15 cellular contexts compared by ENCODE assay signal in the genomic region with DNA sequence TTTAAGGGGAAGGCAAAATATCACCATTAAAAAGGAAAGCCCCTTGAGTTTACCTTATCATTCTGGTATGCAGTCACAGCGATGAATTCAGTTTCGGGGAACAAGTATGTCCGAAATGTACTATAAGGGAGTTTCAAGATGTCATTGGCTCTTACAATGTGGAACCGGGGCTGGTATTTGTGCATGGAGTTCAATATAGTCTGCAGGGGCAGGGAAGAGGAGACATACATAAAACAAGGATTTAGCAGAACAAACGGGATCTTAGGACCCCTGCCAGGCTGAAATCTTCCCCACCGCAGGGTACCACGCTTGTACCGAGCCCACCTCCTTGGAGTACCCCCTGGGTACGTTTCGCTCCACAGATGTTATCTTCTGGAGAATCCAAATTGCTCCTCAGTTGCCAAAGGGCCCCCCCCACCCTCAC. TPM values are rescaled to one million over a fixed set of nuclear protein-coding genes. Genes with fewer than 3 reads are reported as not detected.
DNase-seq lines count a peak whose midpoint lies in the region; ATAC-seq, FAIRE-seq and TF ChIP-seq lines count a peak whose summit lies in the region.
"Had no signal": no experiment of that assay in that cellular context is flagged by ENCODE, and none has a peak within 500 bp of the region (broad histone marks: within the 10 kb centered on the region; RNA-seq: fewer than 3 reads in every experiment).

No MANE protein-coding gene starts in this region.

- no peak for ATAC-seq in HG02571 (IDR thresholded peaks at IDR 0.05; ENCODE audit: unreplicated experiment)
- no peak for ATAC-seq in activated naive CD8-positive, alpha-beta T cell treated with anti-CD3 and anti-CD28 coated beads, Interleukin-2, amount 50 U/mL, for 24 hours
- ATAC-seq: mucosa of descending colon had no signal

- DNase-seq in ELF-1 (ENCODE audit: low read depth, low spot score) (peak; percentile 42), astrocyte (ENCODE audit: low read depth) (no peak), islet precursor cell (peak; percentile 43), GM10266 (ENCODE audit: extremely low spot score) (no peak), NCI-H1092 treated with DMSO at 0.1 percent for 48 hours (lab: John Stamatoyannopoulos, UW) (no peak)
- DNase-seq in activated naive CD8-positive, alpha-beta T cell treated with anti-CD3 and anti-CD28 coated beads, Interleukin-2, amount 50 U/mL, for 24 hours = no peak
- DNase-seq: activated CD4-positive, alpha-beta T cell treated with anti-CD3 and anti-CD28 coated beads, Interleukin-2, amount 50 U/mL, for 4 hours; activated naive CD4-positive, alpha-beta T cell treated with Interleukin-2 at 50 U/mL for 16 hours; cortex of kidney; hippocampal formation; mucosa of descending colon had no signal

- no peaks in the 10 kb centered on the region for H3K4me1 Mint-ChIP-seq in astrocyte (ENCODE audit: low read depth, unreplicated experiment)
- peaks cover 14% of the 10 kb centered on the region for H3K4me1 Mint-ChIP-seq in activated naive CD8-positive, alpha-beta T cell treated with anti-CD3 and anti-CD28 coated beads, Interleukin-2, amount 50 U/mL, for 24 hours

- no peak for FAIRE-seq in astrocyte (lab: Jason Lieb, UNC)

- peaks cover 17% of the 10 kb centered on the region for H3K36me3 ChIP-seq in astrocyte (ENCODE audit: insufficient read depth, low read length)
- H3K36me3 ChIP-seq in skeletal muscle satellite cell (ENCODE audit: insufficient read depth, low read length) = peaks cover 80% of the 10 kb centered on the region

- H3K27ac Mint-ChIP-seq in astrocyte (ENCODE audit: unreplicated experiment) = no peak overlapping the region
- H3K27ac Mint-ChIP-seq in activated naive CD8-positive, alpha-beta T cell treated with anti-CD3 and anti-CD28 coated beads, Interleukin-2, amount 50 U/mL, for 24 hours = no peak overlapping the region

- H3K9ac ChIP-seq in astrocyte (ENCODE audit: low read length) = peak overlapping the region; percentile 98
- H3K9ac ChIP-seq in skeletal muscle satellite cell (ENCODE audit: low read depth, low read length) = no peak overlapping the region
- H3K9ac ChIP-seq: KMS-11 had no signal

- TF ChIP-seq CTCF in astrocyte (IDR thresholded peaks at IDR 0.05; ENCODE audit: insufficient read depth, low read depth, low read length) = no peak
- no peak for TF ChIP-seq CTCF in GM10266 (IDR thresholded peaks at IDR 0.05; ENCODE audit: control insufficient read depth, insufficient read depth, low read depth, missing control alignments)

- peaks cover 95% of the 10 kb centered on the region for H3K27me3 Mint-ChIP-seq in astrocyte (ENCODE audit: low read depth, unreplicated experiment)
- peaks cover 79% of the 10 kb centered on the region for H3K27me3 Mint-ChIP-seq in activated naive CD8-positive, alpha-beta T cell treated with anti-CD3 and anti-CD28 coated beads, Interleukin-2, amount 50 U/mL, for 24 hours

- H3K79me2 ChIP-seq in astrocyte (ENCODE audit: insufficient read depth, low read length) = peaks cover 94% of the 10 kb centered on the region

- peaks cover 47% of the 10 kb centered on the region for H4K20me1 ChIP-seq in astrocyte (ENCODE audit: insufficient read depth, low read length)

- peaks cover 9% of the 10 kb centered on the region for H3K4me1 ChIP-seq in astrocyte (ENCODE audit: insufficient read depth, low read length)
- H3K4me1 ChIP-seq in skeletal muscle satellite cell (ENCODE audit: control insufficient read depth, insufficient read depth, low read length) = peaks cover 39% of the 10 kb centered on the region

- H3K4me3 Mint-ChIP-seq in astrocyte (ENCODE audit: unreplicated experiment) = no peak overlapping the region
- H3K4me3 Mint-ChIP-seq in activated naive CD8-positive, alpha-beta T cell treated with anti-CD3 and anti-CD28 coated beads, Interleukin-2, amount 50 U/mL, for 24 hours = no peak overlapping the region

- H2AFZ ChIP-seq in astrocyte (ENCODE audit: low read depth, low read length) = no peak overlapping the region

- H3K36me3 Mint-ChIP-seq in astrocyte (ENCODE audit: low read depth, unreplicated experiment) = peaks cover 4% of the 10 kb centered on the region
- peaks cover 1% of the 10 kb centered on the region for H3K36me3 Mint-ChIP-seq in activated naive CD8-positive, alpha-beta T cell treated with anti-CD3 and anti-CD28 coated beads, Interleukin-2, amount 50 U/mL, for 24 hours (ENCODE audit: low read depth)

- H3K4me2 ChIP-seq in astrocyte (ENCODE audit: low read length) (peak overlapping the region; percentile 93), skeletal muscle satellite cell (ENCODE audit: low read length) (peak overlapping the region; percentile 98)
- H3K4me2 ChIP-seq: KMS-11 had no signal

- peaks cover 17% of the 10 kb centered on the region for H3K9me3 Mint-ChIP-seq in astrocyte (ENCODE audit: unreplicated experiment)
- H3K9me3 Mint-ChIP-seq in activated naive CD8-positive, alpha-beta T cell treated with anti-CD3 and anti-CD28 coated beads, Interleukin-2, amount 50 U/mL, for 24 hours = peaks cover 9% of the 10 kb centered on the region

- H3K27ac ChIP-seq in astrocyte (ENCODE audit: low read depth, low read length) = peak overlapping the region; percentile 71
- H3K27ac ChIP-seq: KMS-11 had no signal

- H3K4me3 ChIP-seq in astrocyte (ENCODE audit: insufficient read depth, low read depth, low read length) (peak overlapping the region; percentile 95), skeletal muscle satellite cell (ENCODE audit: low read length) (peak overlapping the region; percentile 75)
- H3K4me3 ChIP-seq: mucosa of descending colon had no signal

- H3K27me3 ChIP-seq in astrocyte (ENCODE audit: insufficient read depth, low read length) (no peaks in the 10 kb centered on the region), skeletal muscle satellite cell (ENCODE audit: control insufficient read depth, insufficient read depth, low read length) (no peaks in the 10 kb centered on the region)

- H3K9me3 ChIP-seq in astrocyte (ENCODE audit: insufficient read depth, low read depth, low read length) (no peaks in the 10 kb centered on the region), skeletal muscle satellite cell (replicated peaks; ENCODE audit: low read length) (peaks cover 3% of the 10 kb centered on the region)
- H3K9me3 ChIP-seq: mucosa of descending colon had no signal

RNA-seq across cellular contexts. Expression of a gene that starts 4.5 kb away (rescaled TPM):
- 1.1 and 2.0 TPM in 2 replicates for total RNA-seq in astrocyte
- 68.1 and 69.0 TPM in 2 replicates for total RNA-seq in skeletal muscle satellite cell (2012; rRNA removed)
- total RNA-seq: T-helper 1 cell treated with Interleukin-12 subunit alpha and Interleukin-12 subunit beta and Interleukin-4 antibody, amounts not matched to agents 30 ng/mL and 1 ng/mL, for 36 hours had no signal

Comparison
In these comparisons a context has a peak if more than half of its experiments do, and no peak if none do; other contexts are left out.
1. DNase-seq: peak in ELF-1 (single experiment) and islet precursor cell (single experiment); none in astrocyte (single experiment), GM10266 (single experiment), NCI-H1092 treated with DMSO at 0.1 percent for 48 hours (single experiment) and activated naive CD8-positive, alpha-beta T cell treated with anti-CD3 and anti-CD28 coated beads, Interleukin-2, amount 50 U/mL, for 24 hours (single experiment).